10 cellular contexts compared by ENCODE assay signal in genomic region chr13:109783447-109783814, GRCh38. TPM values are rescaled to one million over a fixed set of nuclear protein-coding genes. Genes with fewer than 3 reads are reported as not detected.
DNase-seq lines count a peak whose midpoint lies in the region; ATAC-seq, FAIRE-seq and TF ChIP-seq lines count a peak whose summit lies in the region.
"Had no signal": no experiment of that assay in that cellular context is flagged by ENCODE, and none has a peak within 500 bp of the region (broad histone marks: within the 10 kb centered on the region; RNA-seq: fewer than 3 reads in every experiment).

No MANE protein-coding gene starts in this region.

- H3K27ac ChIP-seq in right lobe of liver (peak overlapping the region in 2 of 3 donors; percentile 86 to 98), HepG2 (ENCODE audit: extremely low read length, insufficient read depth, low read length) (no peak overlapping the region), adrenal gland (peak overlapping the region in 4 of 5 donors; percentile 47 to 98 (median 86)), upper lobe of right lung (no peak overlapping the region), thyroid gland (no peak overlapping the region)
- H3K27ac ChIP-seq: foreskin keratinocyte had no signal

- TF ChIP-seq RAD21 in HepG2 (CRISPR knock-in tag; IDR thresholded peaks at IDR 0.05): no peak

- no peak overlapping the region for H2AFZ ChIP-seq in HepG2 (ENCODE audit: low read length)

- no peak for FAIRE-seq in HepG2 (lab: Jason Lieb, UNC)

- DNase-seq in right lobe of liver (peak in 1 of 3 donors; percentile 63), HepG2 (ENCODE audit: low spot score) (no peak), adrenal gland (peak in 3 of 7 donors; percentile 48 to 55 (median 50)), kidney epithelial cell (ENCODE audit: low read depth) (no peak), upper lobe of right lung (no peak), COLO829 (ENCODE audit: low spot score) (no peak), thyroid gland (no peak), RKO (ENCODE audit: low spot score) (no peak)
- DNase-seq: foreskin keratinocyte, NCI-H1417 had no signal

- TF ChIP-seq EP300 in HepG2 (IDR thresholded peaks at IDR 0.05; ENCODE audit: low read depth in 2 of 2, low read length in 2 of 2): no peak
- no peak for TF ChIP-seq EP300 in HepG2 (CRISPR knock-in tag; IDR thresholded peaks at IDR 0.05; ENCODE audit: borderline replicate concordance)

- H3K27me3 ChIP-seq in right lobe of liver: no peaks in the 10 kb centered on the region
- peaks cover 0 to 8% of the 10 kb centered on the region in 2 experiments; a peak in 3 of 5 replicates for H3K27me3 ChIP-seq in HepG2 (ENCODE audit: control insufficient read depth in 1 of 2, insufficient read depth in 2 of 2, low read length in 2 of 2)
- no peaks in the 10 kb centered on the region for H3K27me3 ChIP-seq in adrenal gland
- H3K27me3 ChIP-seq in kidney epithelial cell (ENCODE audit: control insufficient read depth, insufficient read depth, low read length): no peaks in the 10 kb centered on the region
- H3K27me3 ChIP-seq in upper lobe of right lung: no peaks in the 10 kb centered on the region
- no peaks in the 10 kb centered on the region for H3K27me3 ChIP-seq in thyroid gland
- H3K27me3 ChIP-seq: foreskin keratinocyte had no signal

- no peaks in the 10 kb centered on the region for H3K9me3 ChIP-seq in right lobe of liver
- no peaks in the 10 kb centered on the region for H3K9me3 ChIP-seq in HepG2 (ENCODE audit: low read length)
- H3K9me3 ChIP-seq in adrenal gland (replicated peaks in 1 of 3): no peaks in the 10 kb centered on the region
- H3K9me3 ChIP-seq in upper lobe of right lung: no peaks in the 10 kb centered on the region
- no peaks in the 10 kb centered on the region for H3K9me3 ChIP-seq in thyroid gland

- in situ Hi-C loops in HepG2 (cut with HindIII; ENCODE audit: extremely low pct_ligation_motif_present, low pct_unique_long_range_greater_than_20kb): loop anchor here (25.0 kb wide), 1 partner anchor 821 kb away; no protein-coding TSS in a partner anchor

- peaks cover 0 to 25% (median 10%) of the 10 kb centered on the region in 4 donors for H3K36me3 ChIP-seq in right lobe of liver
- H3K36me3 ChIP-seq in HepG2 (replicated peaks in 1 of 2; ENCODE audit: control insufficient read depth in 1 of 2, insufficient read depth in 2 of 2, low read length in 2 of 2): no peaks in the 10 kb centered on the region
- H3K36me3 ChIP-seq in adrenal gland (replicated peaks in 1 of 2): peaks cover 0 to 27% of the 10 kb centered on the region in 2 donors
- H3K36me3 ChIP-seq in kidney epithelial cell (ENCODE audit: control insufficient read depth, insufficient read depth, low read length): no peaks in the 10 kb centered on the region
- H3K36me3 ChIP-seq in upper lobe of right lung: peaks cover 30% of the 10 kb centered on the region
- peaks cover 18 to 28% of the 10 kb centered on the region in 2 donors for H3K36me3 ChIP-seq in thyroid gland

- ATAC-seq in right lobe of liver (no peak), HepG2 (no peak), upper lobe of right lung (no peak)
- ATAC-seq: foreskin keratinocyte had no signal

- H4K20me1 ChIP-seq in HepG2 (ENCODE audit: insufficient read depth, low read length): no peaks in the 10 kb centered on the region

- no peak overlapping the region for H3K9ac ChIP-seq in HepG2 (ENCODE audit: insufficient read depth, low read depth, low read length)

- no peak overlapping the region for H3K4me2 ChIP-seq in HepG2 (ENCODE audit: low read depth, low read length)

- CTCF ChIA-PET in HepG2 (lab: Yijun Ruan, JAX; ENCODE audit: low intra/inter-chr PET ratio, low total read pairs): no interaction called here

- H3K4me1 ChIP-seq in right lobe of liver (peaks cover 0 to 29% (median 0%) of the 10 kb centered on the region in 4 donors), HepG2 (ENCODE audit: insufficient read depth, low read length) (no peaks in the 10 kb centered on the region), adrenal gland (replicated peaks in 1 of 2) (peaks cover 36 to 61% of the 10 kb centered on the region in 2 donors), upper lobe of right lung (peaks cover 29% of the 10 kb centered on the region), thyroid gland (peaks cover 29 to 60% of the 10 kb centered on the region in 2 donors)

- H3K4me3 ChIP-seq in right lobe of liver: peak overlapping the region in 1 of 3 donors; percentile 67
- H3K4me3 ChIP-seq in HepG2 (replicated peaks in 1 of 3; ENCODE audit: insufficient read depth in 1 of 3, low read depth in 2 of 3, low read length in 3 of 3): no peak overlapping the region
- peak overlapping the region in 2 of 4 donors; percentile 62 to 67 for H3K4me3 ChIP-seq in adrenal gland
- H3K4me3 ChIP-seq in kidney epithelial cell (ENCODE audit: low read depth, low read length): peak overlapping the region; percentile 27
- peak overlapping the region; percentile 56 for H3K4me3 ChIP-seq in upper lobe of right lung
- H3K4me3 ChIP-seq in thyroid gland (replicated peaks in 1 of 3): no peak overlapping the region

- no TSS peak for BruUV-seq in HepG2 (replicated peaks; lab: Mats Ljungman, UMichigan)

- no peak for TF ChIP-seq CTCF in right lobe of liver (IDR thresholded peaks at IDR 0.05)
- TF ChIP-seq CTCF in HepG2 (CRISPR knock-in tag; IDR thresholded peaks at IDR 0.05): no peak
- no peak for TF ChIP-seq CTCF in adrenal gland (IDR thresholded peaks at IDR 0.05)
- no peak for TF ChIP-seq CTCF in kidney epithelial cell (IDR thresholded peaks at IDR 0.05; ENCODE audit: insufficient read depth, low read length, poor library complexity, severe bottlenecking)
- no peak for TF ChIP-seq CTCF in upper lobe of right lung (IDR thresholded peaks at IDR 0.05)
- no peak for TF ChIP-seq CTCF in thyroid gland (IDR thresholded peaks at IDR 0.05)

- WGBS in right lobe of liver (ENCODE audit: insufficient coverage, low coverage, low lambda C conversion rate, missing lambda C conversion rate): 94% methylated on average over 6 of the region's 29 CpGs
- 94% methylated on average over 12 of the region's 29 CpGs for WGBS in HepG2 (ENCODE audit: low lambda C conversion rate)
- WGBS in adrenal gland, 4 donors: 52 to 92% (median 63%) methylated on average over 21 to 29 of the region's 29 CpGs; no CpG with 5 or more reads in 1 of the 4 donors
- WGBS in thyroid gland, 2 donors: 96 to 100% methylated on average over 2 to 17 of the region's 29 CpGs

- H3K79me2 ChIP-seq in HepG2 (ENCODE audit: insufficient read depth, low read length): no peaks in the 10 kb centered on the region

- intact Hi-C loops in right lobe of liver (cut with DNase I) (loop anchor here (10.0 kb wide), 1 partner anchor 639 kb away; no protein-coding TSS in a partner anchor), HepG2 (cut with micrococcal nuclease; ENCODE audit: unreplicated experiment) (loop anchor here (10.0 kb wide), 1 partner anchor 529 kb away; no protein-coding TSS in a partner anchor), adrenal gland (cut with DNase I) (loop anchor here (5.0 to 10.0 kb wide), 4 partner anchors 69 to 821 kb away; no protein-coding TSS in a partner anchor), upper lobe of right lung (cut with DNase I) (no loop called here), thyroid gland (cut with DNase I) (loop anchor here (5.0 to 10.0 kb wide), 3 partner anchors 324 to 819 kb away; no protein-coding TSS in a partner anchor)

- POLR2A ChIA-PET in HepG2 (lab: Yijun Ruan, JAX): no interaction called here

- no peak for TF ChIP-seq POLR2A in right lobe of liver (IDR thresholded peaks at IDR 0.05)
- no peak for TF ChIP-seq POLR2A in HepG2 (IDR thresholded peaks at IDR 0.05; ENCODE audit: insufficient read depth in 1 of 2, low read depth in 2 of 2, low read length in 2 of 2)
- no peak for TF ChIP-seq POLR2A in adrenal gland (IDR thresholded peaks at IDR 0.05)
- TF ChIP-seq POLR2A in thyroid gland (IDR thresholded peaks at IDR 0.05): no peak

TF ChIP-seq in HepG2, 621 proteins besides CTCF, POLR2A, EP300 and RAD21 (continues in another document):
- TF ChIP-seq SKI (IDR thresholded peaks at IDR 0.05; ENCODE audit: partially characterized antibody): no peak
- TF ChIP-seq ZNF20 (CRISPR knock-in tag; IDR thresholded peaks at IDR 0.05): no peak
- TF ChIP-seq ZNF335 (CRISPR knock-in tag; IDR thresholded peaks at IDR 0.05): no peak
- no peak for TF ChIP-seq ZNF775 (CRISPR knock-in tag; IDR thresholded peaks at IDR 0.05; ENCODE audit: borderline replicate concordance)
- no peak for TF ChIP-seq CREM (IDR thresholded peaks at IDR 0.05)
- TF ChIP-seq CREM (CRISPR knock-in tag; IDR thresholded peaks at IDR 0.05): no peak
- TF ChIP-seq HMGA1 (CRISPR knock-in tag; conservative IDR thresholded peaks at IDR 0.05): no peak
- TF ChIP-seq ZBTB8A (CRISPR knock-in tag; IDR thresholded peaks at IDR 0.05; ENCODE audit: borderline replicate concordance, low read depth): no peak

RNA-seq across cellular contexts. Expression of gene IRS2, which starts 3.0 kb away (rescaled TPM):
- total RNA-seq in right lobe of liver (10 to 100 TPM in 4 of 6 experiments, 1 to 10 TPM in 2; 8.8 to 26.0 (median 17.5) TPM), HepG2 (2016; rRNA removed; fragmentation: Illumina TruSeq; extraction: Trizol) (0.02 TPM in 1 of 2 replicates, not detected in the other), adrenal gland (10 to 100 TPM; 43.4 to 84.2 (median 50.2) TPM), kidney epithelial cell (27.1 and 35.7 TPM in 2 replicates), upper lobe of right lung (43.8 TPM), thyroid gland (10 to 100 TPM; 12.9 to 29.1 (median 17.6) TPM)
- total RNA-seq in HepG2 (2016; cell fraction: cytosol; rRNA removed; fragmentation: Illumina TruSeq; extraction: Trizol; ENCODE audit: low read depth): not detected in 2 replicates
- total RNA-seq in HepG2 (2016; cell fraction: insoluble cytoplasmic fraction; rRNA removed; fragmentation: Illumina TruSeq; extraction: Trizol): 0.02 TPM in 1 of 2 replicates, not detected in the other
- not detected in 2 replicates for total RNA-seq in HepG2 (2016; cell fraction: membrane; rRNA removed; fragmentation: Illumina TruSeq; extraction: Trizol)
- 0.03 TPM in 2 replicates for total RNA-seq in HepG2 (2016; cell fraction: nucleus; rRNA removed; fragmentation: Illumina TruSeq; extraction: Trizol)
- polyA plus RNA-seq in HepG2 (2011; rRNA removed) (0.04 and 0.05 TPM in 2 replicates), adrenal gland (10 to 100 TPM; 11.3 to 15.1 (median 12.8) TPM)
- 0.01 and 0.03 TPM in 2 replicates for polyA plus RNA-seq in HepG2 (2011; cell fraction: cytosol; rRNA removed)
- 0.07 and 0.14 TPM in 2 replicates for polyA plus RNA-seq in HepG2 (2011; cell fraction: nucleus; rRNA removed)
- 0.08 and 0.09 TPM in 2 replicates for polyA plus RNA-seq in HepG2 (2012)
- polyA plus RNA-seq in HepG2 (2016; cell fraction: cytosol; fragmentation: Illumina TruSeq; extraction: Trizol; ENCODE audit: low read depth): not detected in 2 replicates
- polyA plus RNA-seq in HepG2 (2016; cell fraction: insoluble cytoplasmic fraction; fragmentation: Illumina TruSeq; extraction: Trizol; ENCODE audit: low read depth): not detected in 2 replicates
- not detected in 2 replicates for polyA plus RNA-seq in HepG2 (2016; cell fraction: membrane; fragmentation: Illumina TruSeq; extraction: Trizol; ENCODE audit: low read depth)
- not detected in 2 replicates for polyA plus RNA-seq in HepG2 (2016; cell fraction: nucleus; fragmentation: Illumina TruSeq; extraction: Trizol; ENCODE audit: insufficient read depth, low read depth)
- polyA minus RNA-seq in HepG2 (2011; rRNA and poly(A)+ RNA removed; ENCODE audit: low replicate concordance): 0.06 and 6.1 TPM in 2 replicates
- polyA minus RNA-seq in HepG2 (2011; cell fraction: cytosol; rRNA and poly(A)+ RNA removed): 0.10 TPM in 1 of 2 replicates, not detected in the other
- polyA minus RNA-seq in HepG2 (2011; cell fraction: nucleus; rRNA and poly(A)+ RNA removed): 0.12 and 0.13 TPM in 2 replicates

Comparison
In these comparisons a context has a peak if more than half of its experiments do, and no peak if none do; other contexts are left out.
1. H3K27ac ChIP-seq: peak in right lobe of liver (2 of 3) and adrenal gland (4 of 5); none in HepG2 (single experiment), upper lobe of right lung (single experiment) and thyroid gland (0 of 3).
2. RNA of gene IRS2, which starts 3.0 kb away (total RNA-seq): 43.4 to 84.2 TPM in adrenal gland, 43.8 TPM in upper lobe of right lung (single experiment), 27.1 to 35.7 TPM in kidney epithelial cell, 8.8 to 26.0 TPM in right lobe of liver and 12.9 to 29.1 TPM in thyroid gland; 0.02 to 0.03 TPM in HepG2; every median in the first group is over 4 times any median in the second.
3. H3K4me3 ChIP-seq: peak in kidney epithelial cell (single experiment) and upper lobe of right lung (single experiment); none in HepG2 (0 of 3) and thyroid gland (0 of 3).